Comparison of ENCODE assay signal across 11 cellular contexts in the genomic region with DNA sequence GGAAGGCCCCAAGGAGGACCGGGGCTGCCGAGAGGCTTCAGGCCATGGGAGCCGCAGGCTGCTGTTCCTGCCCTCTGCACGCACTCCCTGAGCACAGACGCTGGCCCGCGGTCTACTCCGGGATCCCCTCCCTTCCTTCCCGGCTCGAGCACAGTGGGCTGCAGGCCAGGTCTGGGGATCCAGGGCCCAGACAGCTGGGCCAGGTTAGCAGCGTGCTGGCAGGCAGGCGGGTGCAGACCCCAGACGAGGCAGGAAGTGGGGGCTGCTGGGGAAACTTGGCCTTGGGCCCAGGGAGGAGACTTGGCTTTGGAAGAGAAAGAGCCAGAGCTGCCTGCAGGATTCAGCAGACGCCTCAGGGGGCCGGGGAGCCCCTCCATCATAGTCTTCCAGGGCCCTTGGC. TPM values are rescaled to one million over a fixed set of nuclear protein-coding genes. Genes with fewer than 3 reads are reported as not detected.
A peak's percentile ranks its signal among the peaks of the same experiment; 100 is the strongest.
DNase-seq lines count a peak whose midpoint lies in the region; ATAC-seq and TF ChIP-seq lines count a peak whose summit lies in the region.
"Had no signal": no experiment of that assay in that cellular context is flagged by ENCODE, and none has a peak within 500 bp of the region (broad histone marks: within the 10 kb centered on the region; RNA-seq: fewer than 3 reads in every experiment).

No MANE protein-coding gene starts in this region.

- no peak overlapping the region for H3K27ac Mint-ChIP-seq in activated naive CD8-positive, alpha-beta T cell treated with anti-CD3 and anti-CD28 coated beads, Interleukin-2, amount 10 ng/mL, durations not matched to agents 7 days and 5 days
- H3K27ac Mint-ChIP-seq in activated naive CD8-positive, alpha-beta T cell treated with anti-CD3 and anti-CD28 coated beads, Interleukin-2, amount 50 U/mL, for 24 hours = no peak overlapping the region

- H3K27me3 Mint-ChIP-seq in activated naive CD8-positive, alpha-beta T cell treated with anti-CD3 and anti-CD28 coated beads, Interleukin-2, amount 10 ng/mL, durations not matched to agents 7 days and 5 days = peaks cover 18% of the 10 kb centered on the region
- H3K27me3 Mint-ChIP-seq in activated naive CD8-positive, alpha-beta T cell treated with anti-CD3 and anti-CD28 coated beads, Interleukin-2, amount 50 U/mL, for 24 hours = peaks cover 24% of the 10 kb centered on the region

- H3K27me3 ChIP-seq in lower lobe of right lung (ENCODE audit: low read depth) (peaks cover 19% of the 10 kb centered on the region), foreskin keratinocyte (peaks cover 81% of the 10 kb centered on the region)

- no peak overlapping the region for H3K27ac ChIP-seq in coronary artery
- no peak overlapping the region for H3K27ac ChIP-seq in lower lobe of right lung
- no peak overlapping the region for H3K27ac ChIP-seq in foreskin keratinocyte

- H3K36me3 ChIP-seq in lower lobe of right lung = no peaks in the 10 kb centered on the region
- H3K36me3 ChIP-seq: HAP-1 had no signal

- intact Hi-C loops in lower lobe of right lung (cut with DNase I) = no loop called here

- no peaks in the 10 kb centered on the region for H3K9me3 ChIP-seq in lower lobe of right lung
- H3K9me3 ChIP-seq: HAP-1 had no signal

- DNase-seq in activated naive CD8-positive, alpha-beta T cell treated with anti-CD3 and anti-CD28 coated beads, Interleukin-2, amount 10 ng/mL, durations not matched to agents 7 days and 5 days = no peak
- no peak for DNase-seq in activated naive CD8-positive, alpha-beta T cell treated with anti-CD3 and anti-CD28 coated beads, Interleukin-2, amount 50 U/mL, for 24 hours
- no peak for DNase-seq in coronary artery (ENCODE audit: low spot score)
- peak; percentile 57 for DNase-seq in lower lobe of right lung
- DNase-seq in stimulated activated naive CD4-positive, alpha-beta T cell treated with Interleukin-2 at 50 U/mL for 16 hours (lab: John Stamatoyannopoulos, UW) = no peak
- DNase-seq in foreskin keratinocyte = no peak
- DNase-seq: KBM-7 had no signal

- H3K4me1 Mint-ChIP-seq in activated naive CD8-positive, alpha-beta T cell treated with anti-CD3 and anti-CD28 coated beads, Interleukin-2, amount 10 ng/mL, durations not matched to agents 7 days and 5 days = no peaks in the 10 kb centered on the region
- no peaks in the 10 kb centered on the region for H3K4me1 Mint-ChIP-seq in activated naive CD8-positive, alpha-beta T cell treated with anti-CD3 and anti-CD28 coated beads, Interleukin-2, amount 50 U/mL, for 24 hours

- peak; percentile 24 for ATAC-seq in activated naive CD8-positive, alpha-beta T cell treated with anti-CD3 and anti-CD28 coated beads, Interleukin-2, amount 10 ng/mL, durations not matched to agents 7 days and 5 days (ENCODE audit: low read depth)
- ATAC-seq in activated naive CD8-positive, alpha-beta T cell treated with anti-CD3 and anti-CD28 coated beads, Interleukin-2, amount 50 U/mL, for 24 hours = no peak
- peak; percentile 44 to 70 for ATAC-seq in lower lobe of right lung
- ATAC-seq in GM21360 (IDR thresholded peaks at IDR 0.05; ENCODE audit: unreplicated experiment) = no peak
- no peak for ATAC-seq in GM21737 (IDR thresholded peaks at IDR 0.05; ENCODE audit: unreplicated experiment)
- ATAC-seq in foreskin keratinocyte = no peak

- H3K9me3 Mint-ChIP-seq in activated naive CD8-positive, alpha-beta T cell treated with anti-CD3 and anti-CD28 coated beads, Interleukin-2, amount 10 ng/mL, durations not matched to agents 7 days and 5 days = no peaks in the 10 kb centered on the region
- no peaks in the 10 kb centered on the region for H3K9me3 Mint-ChIP-seq in activated naive CD8-positive, alpha-beta T cell treated with anti-CD3 and anti-CD28 coated beads, Interleukin-2, amount 50 U/mL, for 24 hours

- H3K4me1 ChIP-seq in lower lobe of right lung = peaks cover 17% of the 10 kb centered on the region
- H3K4me1 ChIP-seq in foreskin keratinocyte = no peaks in the 10 kb centered on the region
- H3K4me1 ChIP-seq: HAP-1 had no signal

- no peaks in the 10 kb centered on the region for H3K36me3 Mint-ChIP-seq in activated naive CD8-positive, alpha-beta T cell treated with anti-CD3 and anti-CD28 coated beads, Interleukin-2, amount 10 ng/mL, durations not matched to agents 7 days and 5 days
- H3K36me3 Mint-ChIP-seq in activated naive CD8-positive, alpha-beta T cell treated with anti-CD3 and anti-CD28 coated beads, Interleukin-2, amount 50 U/mL, for 24 hours (ENCODE audit: low read depth) = no peaks in the 10 kb centered on the region

- POLR2A ChIA-PET in activated naive CD8-positive, alpha-beta T cell treated with anti-CD3 and anti-CD28 coated beads, Interleukin-2, amount 10 ng/mL, durations not matched to agents 7 days and 5 days (lab: Charles Lee) = no interaction called here

- H3K4me3 ChIP-seq in coronary artery = peak overlapping the region; percentile 35
- H3K4me3 ChIP-seq in lower lobe of right lung = no peak overlapping the region
- H3K4me3 ChIP-seq: HAP-1 had no signal

- no peak for TF ChIP-seq CTCF in coronary artery (IDR thresholded peaks at IDR 0.05)
- no peak for TF ChIP-seq CTCF in lower lobe of right lung (IDR thresholded peaks at IDR 0.05)
- TF ChIP-seq CTCF in foreskin keratinocyte (conservative IDR thresholded peaks at IDR 0.05) = no peak

- no peak overlapping the region for H3K4me3 Mint-ChIP-seq in activated naive CD8-positive, alpha-beta T cell treated with anti-CD3 and anti-CD28 coated beads, Interleukin-2, amount 10 ng/mL, durations not matched to agents 7 days and 5 days
- H3K4me3 Mint-ChIP-seq in activated naive CD8-positive, alpha-beta T cell treated with anti-CD3 and anti-CD28 coated beads, Interleukin-2, amount 50 U/mL, for 24 hours = no peak overlapping the region

RNA-seq across cellular contexts. Expression of a gene that starts 30.2 kb away (rescaled TPM):
- 1 to 10 TPM in 1 of 2 experiments, under 1 TPM in 1; 0.77 to 1.4 TPM for total RNA-seq in activated naive CD8-positive, alpha-beta T cell treated with anti-CD3 and anti-CD28 coated beads, Interleukin-2, amount 10 ng/mL, durations not matched to agents 7 days and 5 days
- total RNA-seq in lower lobe of right lung = 41.7 TPM
- 22.5 and 28.4 TPM in 2 replicates for total RNA-seq in foreskin keratinocyte
- polyA plus RNA-seq in foreskin keratinocyte = 19.7 and 24.1 TPM in 2 replicates

RNA-seq across cellular contexts. Expression of a gene that starts 44.0 kb away (rescaled TPM):
- under 1 TPM in 1 of 2 experiments, not detected in 1; 0.11 TPM for total RNA-seq in activated naive CD8-positive, alpha-beta T cell treated with anti-CD3 and anti-CD28 coated beads, Interleukin-2, amount 10 ng/mL, durations not matched to agents 7 days and 5 days
- total RNA-seq in lower lobe of right lung (0.21 TPM), foreskin keratinocyte (0.20 and 0.28 TPM in 2 replicates)
- 0.07 and 0.18 TPM in 2 replicates for polyA plus RNA-seq in foreskin keratinocyte
- total RNA-seq: kidney epithelial cell had no signal

RNA-seq across cellular contexts. Expression of a gene that starts 57.5 kb away (rescaled TPM):
- total RNA-seq in activated naive CD8-positive, alpha-beta T cell treated with anti-CD3 and anti-CD28 coated beads, Interleukin-2, amount 10 ng/mL, durations not matched to agents 7 days and 5 days = 10 to 100 TPM; 31.3 to 33.1 TPM
- total RNA-seq in lower lobe of right lung = 29.7 TPM
- 33.8 and 53.6 TPM in 2 replicates for total RNA-seq in foreskin keratinocyte
- 25.1 and 46.4 TPM in 2 replicates for polyA plus RNA-seq in foreskin keratinocyte

Comparison
In these comparisons a context has a peak if more than half of its experiments do, and no peak if none do; other contexts are left out.
1. ATAC-seq: peak in activated naive CD8-positive, alpha-beta T cell treated with anti-CD3 and anti-CD28 coated beads, Interleukin-2, amount 10 ng/mL, durations not matched to agents 7 days and 5 days (single experiment) and lower lobe of right lung (2 of 2); none in activated naive CD8-positive, alpha-beta T cell treated with anti-CD3 and anti-CD28 coated beads, Interleukin-2, amount 50 U/mL, for 24 hours (single experiment), GM21360 (single experiment), GM21737 (single experiment) and foreskin keratinocyte (single experiment).